ENCODE assay signal across 20 cellular contexts in genomic region chr3:184670091-184670602, GRCh38.
"Had no signal": no experiment of that assay in that cellular context is flagged by ENCODE, and none has a peak within 500 bp of the region (broad histone marks: within the 10 kb centered on the region; RNA-seq: fewer than 3 reads in every experiment).

No MANE protein-coding gene starts in this region.

- H3K9me3 Mint-ChIP-seq: mesothelial cell of epicardium, natural killer cell had no signal

- H3K4me3 Mint-ChIP-seq: memory B cell, mesothelial cell of epicardium, natural killer cell had no signal

- H3K36me3 Mint-ChIP-seq: mesothelial cell of epicardium, natural killer cell had no signal

- ATAC-seq: gastrocnemius medialis, left cardiac atrium, lower lobe of right lung, natural killer cell, psoas muscle had no signal

- DNase-seq: effector memory CD4-positive, alpha-beta T cell; gastrocnemius medialis; heart right ventricle; hypothalamus; left cardiac atrium; left ventricle myocardium inferior; lower lobe of right lung; natural killer cell; psoas muscle; retina; right lobe of liver; stimulated activated CD4-positive, alpha-beta T cell treated with anti-CD3 and anti-CD28 coated beads, Interleukin-15, amount 100 ng/mL, for 24 hours; stimulated activated CD4-positive, alpha-beta T cell treated with anti-CD3 and anti-CD28 coated beads, Interleukin-1b, Interleukin-23, amount 100 ng/mL, for 48 hours; stimulated activated CD4-positive, alpha-beta T cell treated with anti-CD3 and anti-CD28 coated beads, Interleukin-4, amount 100 ng/mL, for 4 hours; stimulated activated naive CD4-positive, alpha-beta T cell; stomach; substantia nigra; transverse colon had no signal

- H3K27ac Mint-ChIP-seq: memory B cell, mesothelial cell of epicardium had no signal
